In the genomic region with DNA sequence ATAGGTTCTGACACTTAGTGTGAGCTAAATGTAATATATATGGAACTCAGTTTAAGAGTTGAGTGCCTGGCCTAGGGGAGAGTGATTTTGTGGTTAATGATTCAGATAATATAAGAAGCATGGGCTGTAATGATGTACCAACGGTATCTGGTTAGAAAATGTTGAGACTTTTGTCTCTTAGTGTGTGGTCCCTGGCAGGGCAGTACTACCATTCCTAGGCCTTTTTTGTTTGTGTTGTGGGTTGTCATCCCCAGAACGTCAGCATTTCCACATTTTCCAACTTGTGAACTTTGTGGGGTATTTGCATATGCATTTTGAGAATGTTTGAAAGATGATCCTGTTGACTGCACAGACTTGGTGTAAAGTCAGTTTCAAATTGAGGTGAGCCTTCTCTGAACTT, we compare ENCODE assay signal across 11 cellular contexts. TPM values are rescaled to one million over a fixed set of nuclear protein-coding genes. Genes with fewer than 3 reads are reported as not detected.
A peak's percentile ranks its signal among the peaks of the same experiment; 100 is the strongest.
DNase-seq lines count a peak whose midpoint lies in the region; ATAC-seq and TF ChIP-seq lines count a peak whose summit lies in the region.
"Had no signal": no experiment of that assay in that cellular context is flagged by ENCODE, and none has a peak within 500 bp of the region (broad histone marks: within the 10 kb centered on the region; RNA-seq: fewer than 3 reads in every experiment).

No MANE protein-coding gene starts in this region.

- H3K4me1 ChIP-seq in heart left ventricle (peaks cover 12 to 97% (median 81%) of the 10 kb centered on the region in 12 donors), thymus (ENCODE audit: control insufficient read depth, insufficient read depth, low read length) (peaks cover 24% of the 10 kb centered on the region)

- H3K9me3 ChIP-seq in heart left ventricle, result no peaks in the 10 kb centered on the region
- no peaks in the 10 kb centered on the region for H3K9me3 ChIP-seq in thymus (ENCODE audit: control insufficient read depth)
- H3K9me3 ChIP-seq: body of pancreas had no signal

- H3K27me3 ChIP-seq in heart left ventricle, result no peaks in the 10 kb centered on the region
- no peaks in the 10 kb centered on the region for H3K27me3 ChIP-seq in thymus (ENCODE audit: control insufficient read depth, insufficient read depth)
- H3K27me3 ChIP-seq: body of pancreas had no signal

- no peaks in the 10 kb centered on the region for H3K36me3 ChIP-seq in heart left ventricle
- no peaks in the 10 kb centered on the region for H3K36me3 ChIP-seq in thymus (ENCODE audit: control insufficient read depth, insufficient read depth)

- H3K4me3 ChIP-seq in heart left ventricle (no peak overlapping the region), epithelial cell of esophagus (ENCODE audit: low read length) (no peak overlapping the region), thymus (ENCODE audit: low read length) (no peak overlapping the region)
- H3K4me3 ChIP-seq: body of pancreas, SK-N-MC, skin epidermis had no signal

- ATAC-seq in heart left ventricle (peak in 1 of 4 donors; percentile 20), Right ventricle myocardium inferior (no peak), GM18498 (IDR thresholded peaks at IDR 0.05; ENCODE audit: unreplicated experiment) (no peak)
- ATAC-seq: body of pancreas had no signal

- DNase-seq in heart left ventricle, result no peak
- DNase-seq in Right ventricle myocardium inferior (ENCODE audit: missing footprints), result no peak
- peak; percentile 52 for DNase-seq in OCI-M1 (lab: John Stamatoyannopoulos, UW)
- DNase-seq in epithelial cell of esophagus (ENCODE audit: low read depth), result peak; percentile 56
- DNase-seq in NCI-H187 (lab: John Stamatoyannopoulos, UW), result no peak
- DNase-seq in KG1 (lab: John Stamatoyannopoulos, UW), result no peak
- DNase-seq: body of pancreas had no signal

- 51 to 76% (median 67%) methylated on average over 2 of the region's 2 CpGs for WGBS in heart left ventricle, 4 donors
- WGBS in thymus, result 80% methylated on average over 2 of the region's 2 CpGs

- intact Hi-C loops in heart left ventricle (cut with DNase I), result loop anchor here in 2 of 10 donors (5.0 to 10.0 kb wide), 2 partner anchors 97 to 99 kb away; no protein-coding TSS in a partner anchor
- intact Hi-C loops in Right ventricle myocardium inferior (cut with DNase I), result no loop called here

- no peak for TF ChIP-seq CTCF in heart left ventricle (IDR thresholded peaks at IDR 0.05)
- no peak for TF ChIP-seq CTCF in epithelial cell of esophagus (IDR thresholded peaks at IDR 0.05; ENCODE audit: insufficient read depth, low read depth, low read length, missing control alignments)

- H3K27ac ChIP-seq in heart left ventricle (peak overlapping the region in 11 of 12 donors; percentile 6 to 78 (median 61)), thymus (ENCODE audit: low read depth) (peak overlapping the region; percentile 64)
- H3K27ac ChIP-seq: body of pancreas, SK-N-MC had no signal

- no peak for TF ChIP-seq POLR2A in heart left ventricle (IDR thresholded peaks at IDR 0.05)

RNA-seq across cellular contexts. Expression of a gene that starts 11.4 kb away (rescaled TPM):
- total RNA-seq in heart left ventricle, result 100 to 1,000 TPM; 179 to 499 (median 286) TPM
- polyA plus RNA-seq in heart left ventricle, result 100 to 1,000 TPM in 1 of 2 donors, 10 to 100 TPM in 1; 57.5 to 235 TPM
- 188 TPM for total RNA-seq in Right ventricle myocardium inferior
- polyA plus RNA-seq in thymus, result 31.4 TPM

Comparison
In these comparisons a context has a peak if more than half of its experiments do, and no peak if none do; other contexts are left out.
1. DNase-seq: peak in OCI-M1 (single experiment) and epithelial cell of esophagus (single experiment); none in heart left ventricle (0 of 5), Right ventricle myocardium inferior (single experiment), NCI-H187 (0 of 2) and KG1 (single experiment).